Comparison of ENCODE assay signal across 9 cellular contexts in the genomic region with DNA sequence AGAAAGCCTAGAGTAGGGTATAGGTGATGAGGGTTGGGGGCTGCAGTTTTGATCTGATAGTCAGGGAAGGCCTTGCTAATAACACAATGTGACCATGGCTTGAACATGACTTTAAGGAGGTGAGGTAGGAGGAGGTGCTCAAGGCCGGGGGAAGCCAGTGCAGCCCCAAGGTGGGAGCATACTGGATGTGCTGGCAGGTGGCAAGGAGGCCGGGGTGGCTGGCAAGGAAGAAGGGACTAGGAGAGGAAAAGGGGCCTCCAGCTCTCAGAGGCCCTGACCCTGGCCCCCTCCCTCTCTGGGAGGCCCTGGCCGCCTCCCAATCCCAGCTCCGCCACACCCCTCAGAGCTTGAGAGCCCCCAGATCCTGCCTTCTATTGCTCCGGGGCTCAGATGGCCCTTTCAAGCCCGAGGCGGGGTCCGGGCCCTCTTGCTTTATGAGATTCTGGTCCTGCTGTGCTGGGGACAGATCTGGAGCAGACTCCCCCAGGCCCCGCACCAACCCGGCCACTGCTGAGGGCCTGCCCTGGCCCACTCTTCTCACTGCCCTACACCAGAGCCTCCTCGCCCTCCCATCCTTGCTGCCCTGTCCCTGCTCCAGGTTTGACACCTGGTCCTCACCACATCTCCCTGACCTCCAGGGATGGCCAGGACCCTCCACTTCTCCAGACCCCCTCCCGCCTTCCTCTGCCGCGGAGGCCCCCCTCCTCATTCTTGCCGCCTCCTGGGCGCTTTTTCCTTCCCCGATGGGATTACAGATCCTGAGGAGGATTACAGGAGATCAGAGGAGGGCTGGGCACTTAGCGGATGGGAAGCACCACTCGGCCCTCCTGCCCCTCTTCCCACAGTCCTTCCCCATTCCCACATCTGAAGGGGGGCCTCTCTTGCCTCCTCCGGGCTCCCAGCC. TPM values are rescaled to one million over a fixed set of nuclear protein-coding genes. Genes with fewer than 3 reads are reported as not detected.
DNase-seq lines count a peak whose midpoint lies in the region; FAIRE-seq and TF ChIP-seq lines count a peak whose summit lies in the region.
"Had no signal": no experiment of that assay in that cellular context is flagged by ENCODE, and none has a peak within 500 bp of the region (broad histone marks: within the 10 kb centered on the region; RNA-seq: fewer than 3 reads in every experiment).

No MANE protein-coding gene starts in this region.

- H3K36me3 ChIP-seq in breast epithelium (no peaks in the 10 kb centered on the region), mucosa of stomach (ENCODE audit: control insufficient read depth, insufficient read depth, low read length) (no peaks in the 10 kb centered on the region)

- TF ChIP-seq CTCF in AG04449 (IDR thresholded peaks at IDR 0.05; ENCODE audit: insufficient read depth, low read length, missing control alignments) (no peak), breast epithelium (IDR thresholded peaks at IDR 0.05) (no peak)

- no peaks in the 10 kb centered on the region for H3K27me3 ChIP-seq in breast epithelium
- no peaks in the 10 kb centered on the region for H3K27me3 ChIP-seq in mucosa of stomach (ENCODE audit: control insufficient read depth, insufficient read depth, low read length)

- POLR2A ChIA-PET in AG04449 (lab: Yijun Ruan, JAX): no interaction called here

- peak overlapping the region in 1 of 2 donors; percentile 98 for H3K27ac ChIP-seq in breast epithelium

- intact Hi-C loops in breast epithelium (cut with DNase I; ENCODE audit: low total_unique reads): loop anchor here (10.0 kb wide), 1 partner anchor 109 kb away; a partner anchor contains a TSS

- peak; percentile 77 for FAIRE-seq in HTR-8/SVneo (lab: Jason Lieb, UNC)

- H3K4me1 ChIP-seq in breast epithelium (peaks cover 17 to 27% of the 10 kb centered on the region in 2 donors), mucosa of stomach (ENCODE audit: control insufficient read depth, insufficient read depth, low read length) (peaks cover 33% of the 10 kb centered on the region)

- TF ChIP-seq POLR2A in breast epithelium (IDR thresholded peaks at IDR 0.05): no peak

- peak overlapping the region; percentile 53 for H3K9ac ChIP-seq in mucosa of stomach (ENCODE audit: low read length)

- DNase-seq in AG04449 (ENCODE audit: low read depth, low spot score): no peak
- DNase-seq in HTR-8/SVneo (ENCODE audit: insufficient read length, low spot score): no peak
- no peak for DNase-seq in breast epithelium (ENCODE audit: low spot score in 2 of 2)
- no peak for DNase-seq in NCI-H2107 (lab: John Stamatoyannopoulos, UW)
- no peak for DNase-seq in middle frontal gyrus (ENCODE audit: extremely low spot score, low spot score)
- DNase-seq in NK-92 treated with Interleukin-12 subunit alpha and Interleukin-12 subunit beta, amount 100 ng/mL, for 24 hours (lab: John Stamatoyannopoulos, UW): no peak
- DNase-seq in ureter (ENCODE audit: low spot score): no peak

- CTCF ChIA-PET in AG04449 (lab: Yijun Ruan, JAX): interaction anchor here (1.0 kb wide), 1 partner anchor 102 kb away, joined by 4 read pairs; a partner anchor contains a TSS

- H3K9me3 ChIP-seq in breast epithelium (no peaks in the 10 kb centered on the region), mucosa of stomach (ENCODE audit: control insufficient read depth, low read length) (no peaks in the 10 kb centered on the region)

- H3K4me3 ChIP-seq in AG04449 (ENCODE audit: low read depth, low read length) (peak overlapping the region; percentile 76), breast epithelium (peak overlapping the region; percentile 59 to 70 (median 70)), mucosa of stomach (ENCODE audit: low read length) (peak overlapping the region; percentile 16)

RNA-seq across cellular contexts. Expression of a gene that starts 1.8 kb away (rescaled TPM):
- total RNA-seq in breast epithelium (10 to 100 TPM in 2 of 3 donors, 1 to 10 TPM in 1; 6.4 to 20.0 (median 11.7) TPM), ureter (41.2 TPM)

RNA-seq across cellular contexts. Expression of a gene that starts 4.6 kb away (rescaled TPM):
- total RNA-seq in breast epithelium: 10 to 100 TPM; 32.1 to 35.4 (median 32.8) TPM
- total RNA-seq in ureter: 40.5 TPM

RNA-seq across cellular contexts. Expression of a gene that starts 19.9 kb away (rescaled TPM):
- total RNA-seq in breast epithelium: not detected
- total RNA-seq in ureter: not detected
- total RNA-seq: LHCN-M2 had no signal

RNA-seq across cellular contexts. Expression of a gene that starts 20.5 kb away (rescaled TPM):
- total RNA-seq in breast epithelium (10 to 100 TPM; 66.4 to 84.5 (median 69.8) TPM), ureter (46.8 TPM)

RNA-seq across cellular contexts. Expression of a gene that starts 34.3 kb away (rescaled TPM):
- total RNA-seq in breast epithelium: 10 to 100 TPM; 37.8 to 54.2 (median 42.3) TPM
- 134 TPM for total RNA-seq in ureter

Comparison
In these comparisons a context has a peak if more than half of its experiments do, and no peak if none do; other contexts are left out.
1. H3K4me3 ChIP-seq: peak in every context shown above with its lines; median percentile 76 in AG04449; 70 in breast epithelium; 16 in mucosa of stomach.